ENCODE assay signal across 10 cellular contexts in genomic region chr15:51917493-51917892, GRCh38. TPM values are rescaled to one million over a fixed set of nuclear protein-coding genes. Genes with fewer than 3 reads are reported as not detected.
A peak's percentile ranks its signal among the peaks of the same experiment; 100 is the strongest.
DNase-seq lines count a peak whose midpoint lies in the region; ATAC-seq and TF ChIP-seq lines count a peak whose summit lies in the region.
"Had no signal": no experiment of that assay in that cellular context is flagged by ENCODE, and none has a peak within 500 bp of the region (broad histone marks: within the 10 kb centered on the region; RNA-seq: fewer than 3 reads in every experiment).

No MANE protein-coding gene starts in this region.

- 100% methylated on average over 1 of the region's 2 CpGs for WGBS in right lobe of liver (ENCODE audit: insufficient coverage, low coverage, low lambda C conversion rate, missing lambda C conversion rate)

- ATAC-seq in right lobe of liver = peak; percentile 68 to 84 (median 79)
- no peak for ATAC-seq in GM21528 (IDR thresholded peaks at IDR 0.05; ENCODE audit: low FRiP score, unreplicated experiment)

- no peaks in the 10 kb centered on the region for H3K4me1 Mint-ChIP-seq in activated CD4-positive, alpha-beta memory T cell treated with anti-CD3 and anti-CD28 coated beads for 36 hours (ENCODE audit: low read depth)
- H3K4me1 Mint-ChIP-seq: B cell had no signal

- intact Hi-C loops in activated CD4-positive, alpha-beta memory T cell treated with anti-CD3 and anti-CD28 coated beads for 36 hours (cut with micrococcal nuclease) = loop anchor here (10.0 kb wide), 1 partner anchor 123 kb away; no protein-coding TSS in a partner anchor
- intact Hi-C loops in right lobe of liver (cut with DNase I) = no loop called here

- TF ChIP-seq CTCF in right lobe of liver (IDR thresholded peaks at IDR 0.05) = peak in 3 of 4 donors; percentile 17 to 27 (median 21)
- no peak for TF ChIP-seq CTCF in coronary artery (IDR thresholded peaks at IDR 0.05)

- peak; percentile 69 for TF ChIP-seq RAD21 in Ishikawa (IDR thresholded peaks at IDR 0.05; ENCODE audit: low read depth)

- peaks cover 0 to 44% (median 3%) of the 10 kb centered on the region in 4 donors for H3K36me3 ChIP-seq in right lobe of liver

- H3K4me1 ChIP-seq in right lobe of liver = no peaks in the 10 kb centered on the region

- no peaks in the 10 kb centered on the region for H3K27me3 ChIP-seq in right lobe of liver

- POLR2A ChIA-PET in activated CD4-positive, alpha-beta memory T cell treated with anti-CD3 and anti-CD28 coated beads for 36 hours (lab: Charles Lee) = no interaction called here

- no peak overlapping the region for H3K4me3 ChIP-seq in right lobe of liver
- H3K4me3 ChIP-seq in coronary artery = no peak overlapping the region

- CTCF ChIA-PET in activated CD4-positive, alpha-beta memory T cell treated with anti-CD3 and anti-CD28 coated beads for 36 hours (lab: Charles Lee) = interaction anchor here (1.1 to 1.4 kb wide), 2 partner anchors 12 to 161 kb away, joined by 3 to 5 read pairs; no protein-coding TSS in a partner anchor

- peaks cover 11% of the 10 kb centered on the region for H3K36me3 Mint-ChIP-seq in activated CD4-positive, alpha-beta memory T cell treated with anti-CD3 and anti-CD28 coated beads for 36 hours

- no peak overlapping the region for H3K27ac Mint-ChIP-seq in activated CD4-positive, alpha-beta memory T cell treated with anti-CD3 and anti-CD28 coated beads for 36 hours
- H3K27ac Mint-ChIP-seq: B cell had no signal

- no peak overlapping the region for H3K27ac ChIP-seq in right lobe of liver
- no peak overlapping the region for H3K27ac ChIP-seq in coronary artery

- H3K4me3 Mint-ChIP-seq in activated CD4-positive, alpha-beta memory T cell treated with anti-CD3 and anti-CD28 coated beads for 36 hours = no peak overlapping the region
- H3K4me3 Mint-ChIP-seq: B cell had no signal

- no peaks in the 10 kb centered on the region for H3K27me3 Mint-ChIP-seq in activated CD4-positive, alpha-beta memory T cell treated with anti-CD3 and anti-CD28 coated beads for 36 hours
- H3K27me3 Mint-ChIP-seq: B cell had no signal

- no peaks in the 10 kb centered on the region for H3K9me3 ChIP-seq in right lobe of liver

- no peaks in the 10 kb centered on the region for H3K9me3 Mint-ChIP-seq in activated CD4-positive, alpha-beta memory T cell treated with anti-CD3 and anti-CD28 coated beads for 36 hours

- peak; percentile 7 for DNase-seq in NCI-H1105 treated with DMSO at 0.1 percent for 48 hours (lab: John Stamatoyannopoulos, UW)
- no peak for DNase-seq in NCI-H1105 (lab: John Stamatoyannopoulos, UW)
- DNase-seq in activated CD4-positive, alpha-beta memory T cell treated with anti-CD3 and anti-CD28 coated beads for 36 hours = peak; percentile 25
- no peak for DNase-seq in right lobe of liver
- DNase-seq in SKM-1 (lab: John Stamatoyannopoulos, UW; ENCODE audit: unreplicated experiment) = no peak
- DNase-seq in coronary artery (ENCODE audit: low spot score) = no peak
- DNase-seq: NCI-H446 had no signal

- TF ChIP-seq POLR2A in right lobe of liver (IDR thresholded peaks at IDR 0.05) = no peak

- TF ChIP-seq EP300 in Ishikawa (IDR thresholded peaks at IDR 0.05; ENCODE audit: borderline replicate concordance) = no peak

TF ChIP-seq in Ishikawa, 13 proteins besides CTCF, POLR2A, EP300 and RAD21:
- no peak for TF ChIP-seq USF1 (IDR thresholded peaks at IDR 0.05)
- TF ChIP-seq MAX (IDR thresholded peaks at IDR 0.05) = no peak

RNA-seq across cellular contexts. Expression of gene LEO1, which starts 54.1 kb away (rescaled TPM):
- total RNA-seq in activated CD4-positive, alpha-beta memory T cell treated with anti-CD3 and anti-CD28 coated beads for 36 hours = 10 to 100 TPM; 27.3 to 28.3 TPM
- 10 to 100 TPM in 4 of 6 experiments, 1 to 10 TPM in 2; 8.9 to 20.6 (median 11.9) TPM for total RNA-seq in right lobe of liver

Comparison
In these comparisons a context has a peak if more than half of its experiments do, and no peak if none do; other contexts are left out.
1. DNase-seq: peak in NCI-H1105 treated with DMSO at 0.1 percent for 48 hours (single experiment) and activated CD4-positive, alpha-beta memory T cell treated with anti-CD3 and anti-CD28 coated beads for 36 hours (single experiment); none in NCI-H1105 (single experiment), right lobe of liver (0 of 3), SKM-1 (single experiment) and coronary artery (single experiment).